ENCODE assay signal across 7 cellular contexts in the genomic region with DNA sequence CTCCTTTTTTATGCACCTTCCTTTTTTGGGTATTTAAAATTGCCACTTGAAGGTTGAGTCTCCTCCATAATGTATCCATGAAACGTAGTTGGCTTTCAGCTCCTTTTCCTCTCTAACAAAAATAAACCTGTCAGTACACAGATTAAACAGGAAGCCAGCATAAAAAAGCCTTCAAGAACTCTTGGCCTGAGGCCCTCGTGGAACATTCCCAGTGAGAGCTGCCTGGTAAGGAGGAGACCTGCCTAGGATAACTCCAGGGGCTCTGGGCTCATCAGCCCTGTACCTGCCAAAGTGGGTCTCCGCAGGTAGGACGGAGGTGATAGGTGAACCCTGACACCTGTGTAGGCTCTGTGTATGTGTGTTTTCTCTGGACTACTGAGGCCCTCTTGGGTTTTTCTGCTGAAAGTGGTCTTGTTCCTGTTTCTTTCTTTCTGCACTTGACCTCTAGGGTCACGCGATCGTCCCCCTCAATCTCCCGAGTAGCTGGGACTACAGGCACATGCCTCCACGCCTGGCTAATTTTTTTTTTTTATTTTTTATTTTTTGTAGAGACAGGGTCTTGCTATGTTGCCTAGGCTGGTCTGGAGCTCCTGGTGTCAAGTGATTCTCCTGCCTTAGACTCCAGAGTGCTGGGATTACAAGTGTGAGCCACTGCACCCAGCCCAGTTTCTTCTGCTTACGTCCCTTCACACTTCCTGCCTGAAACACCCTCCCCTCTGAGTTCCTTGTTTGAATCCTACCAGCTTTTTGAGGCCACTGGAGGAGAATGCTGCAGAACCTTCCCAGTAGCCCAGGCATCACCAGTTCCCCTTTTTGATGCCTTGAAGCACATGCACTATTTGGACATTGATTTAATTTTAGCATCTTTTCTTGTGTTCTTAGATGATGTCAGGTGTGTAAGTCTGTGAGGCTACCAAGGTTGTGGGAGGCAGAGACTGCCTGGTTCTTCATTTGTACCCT. TPM values are rescaled to one million over a fixed set of nuclear protein-coding genes. Genes with fewer than 3 reads are reported as not detected.
DNase-seq lines count a peak whose midpoint lies in the region; ATAC-seq and TF ChIP-seq lines count a peak whose summit lies in the region.

No MANE protein-coding gene starts in this region.

- peak overlapping the region; percentile 57 to 63 for H3K4me3 Mint-ChIP-seq in stimulated activated naive B cell treated with anti-CD40 and anti-IgM and Interleukin-4, amounts not matched to agents 10 μg/mL and 1 μg/mL and 100 μg/mL, for 72 hours

- H3K9me3 ChIP-seq in SJSA1 (replicated peaks) (no peaks in the 10 kb centered on the region), gastroesophageal sphincter (no peaks in the 10 kb centered on the region)

- peaks cover 25 to 48% of the 10 kb centered on the region in 2 donors for H3K36me3 Mint-ChIP-seq in stimulated activated naive B cell treated with anti-CD40 and anti-IgM and Interleukin-4, amounts not matched to agents 10 μg/mL and 1 μg/mL and 100 μg/mL, for 72 hours

- no peak for TF ChIP-seq POLR2A in gastroesophageal sphincter (IDR thresholded peaks at IDR 0.05)

- H3K36me3 ChIP-seq in SJSA1 (peaks cover 18% of the 10 kb centered on the region), gastroesophageal sphincter (peaks cover 0 to 5% of the 10 kb centered on the region in 2 donors)

- WGBS in gastroesophageal sphincter (ENCODE audit: low coverage in 1 of 2), 2 donors, result 19 to 27% methylated on average over 4 to 10 of the region's 10 CpGs

- H3K9me3 Mint-ChIP-seq in stimulated activated naive B cell treated with anti-CD40 and anti-IgM and Interleukin-4, amounts not matched to agents 10 μg/mL and 1 μg/mL and 100 μg/mL, for 72 hours, result peaks cover 2 to 5% of the 10 kb centered on the region in 2 donors

- H3K27me3 ChIP-seq in SJSA1 (replicated peaks) (no peaks in the 10 kb centered on the region), gastroesophageal sphincter (no peaks in the 10 kb centered on the region)

- H3K27ac ChIP-seq in SJSA1 (0 out of 2 replicates have a peak overlapping the region, but pooled peaks have one; percentile 1), gastroesophageal sphincter (peak overlapping the region; percentile 2 to 79 (median 75))

- no peak overlapping the region for H3K4me3 ChIP-seq in SJSA1
- no peak overlapping the region for H3K4me3 ChIP-seq in gastroesophageal sphincter

- TF ChIP-seq CTCF in GM20000 (IDR thresholded peaks at IDR 0.05; ENCODE audit: extremely low read depth, missing control alignments) (no peak), gastroesophageal sphincter (IDR thresholded peaks at IDR 0.05) (no peak)

- H3K27me3 Mint-ChIP-seq in stimulated activated naive B cell treated with anti-CD40 and anti-IgM and Interleukin-4, amounts not matched to agents 10 μg/mL and 1 μg/mL and 100 μg/mL, for 72 hours, result no peaks in the 10 kb centered on the region

- peaks cover 56 to 93% of the 10 kb centered on the region in 2 donors for H3K4me1 Mint-ChIP-seq in stimulated activated naive B cell treated with anti-CD40 and anti-IgM and Interleukin-4, amounts not matched to agents 10 μg/mL and 1 μg/mL and 100 μg/mL, for 72 hours

- no peak for TF ChIP-seq EP300 in gastroesophageal sphincter (IDR thresholded peaks at IDR 0.05)

- DNase-seq in GM20000 (ENCODE audit: low spot score), result peak; percentile 54
- DNase-seq in SJSA1 (ENCODE audit: low read depth in 1 of 2, low spot score in 2 of 2), result peak in 1 of 2 experiments; percentile 67
- DNase-seq in stimulated activated naive B cell treated with anti-CD40 and anti-IgM and Interleukin-4, amounts not matched to agents 10 μg/mL and 1 μg/mL and 100 μg/mL, for 72 hours, result peak; percentile 67
- DNase-seq in HPDE6-E6E7 (ENCODE audit: extremely low spot score), result no peak

- H3K4me1 ChIP-seq in SJSA1 (replicated peaks) (peaks cover 96% of the 10 kb centered on the region), gastroesophageal sphincter (peaks cover 0 to 94% (median 59%) of the 10 kb centered on the region in 3 donors)

- peak; percentile 26 for ATAC-seq in gastroesophageal sphincter
- peak; percentile 64 to 65 for ATAC-seq in stimulated activated naive B cell treated with anti-CD40 and anti-IgM and Interleukin-4, amounts not matched to agents 10 μg/mL and 1 μg/mL and 100 μg/mL, for 72 hours (replicated peaks)
- no peak for ATAC-seq in GM18517 (IDR thresholded peaks at IDR 0.05; ENCODE audit: unreplicated experiment)
- ATAC-seq in GM21825 (IDR thresholded peaks at IDR 0.05; ENCODE audit: unreplicated experiment), result no peak

- H3K27ac Mint-ChIP-seq in stimulated activated naive B cell treated with anti-CD40 and anti-IgM and Interleukin-4, amounts not matched to agents 10 μg/mL and 1 μg/mL and 100 μg/mL, for 72 hours, result peak overlapping the region; percentile 94

RNA-seq across cellular contexts. Expression of gene PGS1, which starts 9.8 kb away (rescaled TPM):
- total RNA-seq in SJSA1 (2014; rRNA removed; shearing (Covaris generic)), result 43.6 and 64.1 TPM in 2 replicates
- 10 to 100 TPM; 24.1 to 53.0 (median 38.8) TPM for total RNA-seq in gastroesophageal sphincter

RNA-seq across cellular contexts. Expression of gene SOCS3, which starts 28.4 kb away (rescaled TPM):
- 44.7 and 71.9 TPM in 2 replicates for total RNA-seq in SJSA1 (2014; rRNA removed; shearing (Covaris generic))
- total RNA-seq in gastroesophageal sphincter, result 100 to 1,000 TPM in 1 of 4 donors, 10 to 100 TPM in 3; 11.5 to 423 (median 38.2) TPM

Comparison
In these comparisons a context has a peak if more than half of its experiments do, and no peak if none do; other contexts are left out.
1. ATAC-seq: peak in gastroesophageal sphincter (single experiment) and stimulated activated naive B cell treated with anti-CD40 and anti-IgM and Interleukin-4, amounts not matched to agents 10 μg/mL and 1 μg/mL and 100 μg/mL, for 72 hours (2 of 2); none in GM18517 (single experiment) and GM21825 (single experiment).